ENCODE assay signal across 9 cellular contexts in genomic region chr12:132474237-132474741, GRCh38. TPM values are rescaled to one million over a fixed set of nuclear protein-coding genes. Genes with fewer than 3 reads are reported as not detected.
DNase-seq lines count a peak whose midpoint lies in the region; ATAC-seq and TF ChIP-seq lines count a peak whose summit lies in the region.
"Had no signal": no experiment of that assay in that cellular context is flagged by ENCODE, and none has a peak within 500 bp of the region (broad histone marks: within the 10 kb centered on the region; RNA-seq: fewer than 3 reads in every experiment).

No MANE protein-coding gene starts in this region.

- no peaks in the 10 kb centered on the region for H3K36me3 ChIP-seq in CD8-positive, alpha-beta T cell (ENCODE audit: insufficient read depth, low read length)
- no peaks in the 10 kb centered on the region for H3K36me3 ChIP-seq in HUES6 (ENCODE audit: control insufficient read depth, insufficient read depth, low read length)
- H3K36me3 ChIP-seq: upper lobe of right lung had no signal

- TF ChIP-seq CTCF in CD8-positive, alpha-beta T cell (IDR thresholded peaks at IDR 0.05) = no peak
- TF ChIP-seq CTCF in foreskin fibroblast (IDR thresholded peaks at IDR 0.05; ENCODE audit: low read depth, low read length) = no peak

- no peaks in the 10 kb centered on the region for H3K36me3 Mint-ChIP-seq in CD8-positive, alpha-beta T cell

- peak overlapping the region; percentile 64 for H3K4me3 Mint-ChIP-seq in CD8-positive, alpha-beta T cell

- H3K9ac ChIP-seq in HUES6 (ENCODE audit: low read length) = no peak overlapping the region

- H3K27ac Mint-ChIP-seq in CD8-positive, alpha-beta T cell = peak overlapping the region; percentile 67

- H3K27me3 ChIP-seq in CD8-positive, alpha-beta T cell (ENCODE audit: insufficient read depth, low read length) = no peaks in the 10 kb centered on the region
- H3K27me3 ChIP-seq in HUES6 (ENCODE audit: control insufficient read depth, insufficient read depth, low read length) (peaks cover 46% of the 10 kb centered on the region), mononuclear cell (ENCODE audit: insufficient read depth, low read length) (no peaks in the 10 kb centered on the region)
- H3K27me3 ChIP-seq: upper lobe of right lung had no signal

- no peak overlapping the region for H3K27ac ChIP-seq in CD8-positive, alpha-beta T cell (ENCODE audit: low read depth, low read length)
- no peak overlapping the region; the same call in 1 of the 2 replicates for H3K27ac ChIP-seq in HUES6 (ENCODE audit: low read depth, low read length)
- H3K27ac ChIP-seq: upper lobe of right lung had no signal

- H3K27me3 Mint-ChIP-seq in CD8-positive, alpha-beta T cell (ENCODE audit: low read depth) = no peaks in the 10 kb centered on the region

- peaks cover 42% of the 10 kb centered on the region for H3K4me1 Mint-ChIP-seq in CD8-positive, alpha-beta T cell (ENCODE audit: low read depth)

- CTCF ChIA-PET in CD8-positive, alpha-beta T cell (lab: Charles Lee) = no interaction called here

- no peaks in the 10 kb centered on the region for H3K9me3 ChIP-seq in CD8-positive, alpha-beta T cell (ENCODE audit: low read length)
- peaks cover 7% of the 10 kb centered on the region; the same call in 1 of the 2 replicates for H3K9me3 ChIP-seq in HUES6 (ENCODE audit: control insufficient read depth, insufficient read depth, low read depth, low read length)
- H3K9me3 ChIP-seq in mononuclear cell (ENCODE audit: low read depth, low read length) = no peaks in the 10 kb centered on the region
- H3K9me3 ChIP-seq: upper lobe of right lung had no signal

- peak; percentile 50 for ATAC-seq in CD8-positive, alpha-beta T cell
- no peak for ATAC-seq in GM18511 (IDR thresholded peaks at IDR 0.05; ENCODE audit: unreplicated experiment)
- ATAC-seq: upper lobe of right lung had no signal

- POLR2A ChIA-PET in CD8-positive, alpha-beta T cell (lab: Charles Lee) = no interaction called here

- no peaks in the 10 kb centered on the region for H3K9me3 Mint-ChIP-seq in CD8-positive, alpha-beta T cell

- H3K4me1 ChIP-seq in CD8-positive, alpha-beta T cell (ENCODE audit: insufficient read depth, low read length) = peaks cover 31% of the 10 kb centered on the region
- H3K4me1 ChIP-seq in HUES6 (ENCODE audit: control insufficient read depth, insufficient read depth, low read length) (no peaks in the 10 kb centered on the region), mononuclear cell (ENCODE audit: insufficient read depth, low read length) (peaks cover 45% of the 10 kb centered on the region)
- H3K4me1 ChIP-seq: upper lobe of right lung had no signal

- no peak overlapping the region for H3K4me3 ChIP-seq in CD8-positive, alpha-beta T cell (ENCODE audit: low read depth, low read length)
- H3K4me3 ChIP-seq in HUES6 (ENCODE audit: low read depth, low read length) (peak overlapping the region; percentile 45; the same call in 1 of the 2 replicates), mononuclear cell (ENCODE audit: low read length) (peak overlapping the region; percentile 18), foreskin fibroblast (ENCODE audit: low read depth in 1 of 2, low read length in 2 of 2) (peak overlapping the region in 1 of 2 donors; percentile 24)
- H3K4me3 ChIP-seq: upper lobe of right lung had no signal

- intact Hi-C loops in CD8-positive, alpha-beta T cell (cut with DNase I, micrococcal nuclease) = no loop called here

- peak in 1 of 7 experiments; percentile 46 for DNase-seq in CD8-positive, alpha-beta T cell
- peak; percentile 36 for DNase-seq in activated naive CD4-positive, alpha-beta T cell treated with Interleukin-2 at 50 U/mL for 16 hours
- DNase-seq in foreskin fibroblast = no peak
- DNase-seq in NCI-H748 treated with DMSO at 0.1 percent for 48 hours (lab: John Stamatoyannopoulos, UW) = no peak
- DNase-seq: NCI-H2081, upper lobe of right lung had no signal

RNA-seq across cellular contexts. Expression of gene FBRSL1, which starts 15.7 kb away (rescaled TPM):
- total RNA-seq in CD8-positive, alpha-beta T cell = 10 to 100 TPM; 78.5 to 82.0 TPM
- 13.5 TPM for total RNA-seq in mononuclear cell
